Comparison of ENCODE assay signal across 23 cellular contexts in the genomic region with DNA sequence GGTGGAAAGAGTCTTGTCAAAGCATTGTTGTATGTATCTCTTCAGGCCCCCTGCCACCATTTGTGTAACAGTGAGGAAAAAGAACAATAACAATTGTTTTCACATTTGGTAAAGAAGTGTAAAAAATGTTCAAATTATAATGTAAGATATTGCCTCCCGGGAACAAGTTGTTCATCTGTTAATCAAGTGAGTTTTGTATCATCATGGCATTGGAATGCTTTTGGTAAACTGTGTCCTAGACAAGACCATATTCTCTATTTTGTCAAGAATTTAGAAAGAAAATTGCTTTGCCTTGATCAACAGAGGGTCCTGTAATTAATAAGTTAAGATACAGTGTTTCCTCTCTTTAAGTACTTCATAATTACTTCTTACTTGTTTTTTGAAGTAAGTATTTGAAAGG.
"Had no signal": no experiment of that assay in that cellular context is flagged by ENCODE, and none has a peak within 500 bp of the region (broad histone marks: within the 10 kb centered on the region; RNA-seq: fewer than 3 reads in every experiment).

No MANE protein-coding gene starts in this region.

- H3K4me3 Mint-ChIP-seq: activated CD4-positive, alpha-beta T cell treated with anti-CD3 and anti-CD28 coated beads, Interleukin-2, amount 10 ng/mL, durations not matched to agents 24 days and 14 days; activated CD8-positive, alpha-beta T cell treated with anti-CD3 and anti-CD28 coated beads for 36 hours; activated naive CD8-positive, alpha-beta T cell treated with anti-CD3 and anti-CD28 coated beads, Interleukin-2, amount 10 ng/mL, durations not matched to agents 7 days and 5 days; activated T-cell treated with anti-CD3 and anti-CD28 coated beads, Interleukin-2, amount 50 U/mL, for 24 hours; natural killer cell; stimulated activated effector memory CD8-positive, alpha-beta T cell treated with anti-CD3 and anti-CD28 coated beads, Interleukin-12 subunit alpha, Interleukin-12 subunit beta, amount 100 ng/mL, for 72 hours had no signal

- H3K36me3 ChIP-seq: cardiac muscle cell, esophagus squamous epithelium, lower lobe of right lung, stomach, vagina had no signal

- H3K27me3 ChIP-seq: cardiac muscle cell, esophagus squamous epithelium, stomach, vagina had no signal

- H3K9me3 Mint-ChIP-seq: activated CD8-positive, alpha-beta T cell treated with anti-CD3 and anti-CD28 coated beads for 36 hours; activated naive CD8-positive, alpha-beta T cell treated with anti-CD3 and anti-CD28 coated beads, Interleukin-2, amount 10 ng/mL, durations not matched to agents 7 days and 5 days; activated T-cell treated with anti-CD3 and anti-CD28 coated beads, Interleukin-2, amount 50 U/mL, for 24 hours; activated T-helper 2 cell treated with anti-CD3 and anti-CD28 coated beads, Interferon-gamma antibody, Interleukin-2, Interleukin-4, amounts not matched to agents 10 μg/mL and 5 μg/mL and 100 μg/mL, durations not matched to agents 14 hours and 24 hours and 36 hours; natural killer cell; stimulated activated effector memory CD8-positive, alpha-beta T cell treated with anti-CD3 and anti-CD28 coated beads, Interleukin-12 subunit alpha, Interleukin-12 subunit beta, amount 100 ng/mL, for 72 hours had no signal

- H3K4me1 ChIP-seq: esophagus squamous epithelium, lower lobe of right lung, stomach, vagina had no signal

- H3K4me1 Mint-ChIP-seq: activated CD4-positive, alpha-beta T cell treated with anti-CD3 and anti-CD28 coated beads, Interleukin-2, amount 10 ng/mL, durations not matched to agents 24 days and 14 days; activated naive CD8-positive, alpha-beta T cell treated with anti-CD3 and anti-CD28 coated beads, Interleukin-2, amount 10 ng/mL, durations not matched to agents 7 days and 5 days; natural killer cell; stimulated activated effector memory CD8-positive, alpha-beta T cell treated with anti-CD3 and anti-CD28 coated beads, Interleukin-12 subunit alpha, Interleukin-12 subunit beta, amount 100 ng/mL, for 72 hours had no signal

- H3K9me3 ChIP-seq: esophagus squamous epithelium, lower lobe of right lung, stomach, vagina had no signal

- DNase-seq: activated CD4-positive, alpha-beta T cell treated with anti-CD3 and anti-CD28 coated beads, Interleukin-2, amount 10 ng/mL, durations not matched to agents 24 days and 14 days; activated CD8-positive, alpha-beta T cell treated with anti-CD3 and anti-CD28 coated beads for 36 hours; activated naive CD4-positive, alpha-beta T cell treated with Interleukin-2 at 50 U/mL for 16 hours; activated naive CD8-positive, alpha-beta T cell treated with anti-CD3 and anti-CD28 coated beads, Interleukin-2, amount 10 ng/mL, durations not matched to agents 7 days and 5 days; activated T-cell treated with anti-CD3 and anti-CD28 coated beads, Interleukin-2, amount 50 U/mL, for 24 hours; dermis blood vessel endothelial cell; effector memory CD4-positive, alpha-beta T cell; esophagus squamous epithelium; islet precursor cell; left colon; lower lobe of right lung; natural killer cell; nucleus accumbens; stimulated activated CD4-positive, alpha-beta T cell treated with anti-CD3 and anti-CD28 coated beads, Interleukin-4, amount 100 ng/mL, for 24 hours; stomach; T-helper 1 cell; T-helper 9 cell had no signal

- H3K27ac Mint-ChIP-seq: activated CD4-positive, alpha-beta T cell treated with anti-CD3 and anti-CD28 coated beads, Interleukin-2, amount 10 ng/mL, durations not matched to agents 24 days and 14 days; activated CD8-positive, alpha-beta T cell treated with anti-CD3 and anti-CD28 coated beads for 36 hours; activated naive CD8-positive, alpha-beta T cell treated with anti-CD3 and anti-CD28 coated beads, Interleukin-2, amount 10 ng/mL, durations not matched to agents 7 days and 5 days; activated T-cell treated with anti-CD3 and anti-CD28 coated beads, Interleukin-2, amount 50 U/mL, for 24 hours; activated T-helper 2 cell treated with anti-CD3 and anti-CD28 coated beads, Interferon-gamma antibody, Interleukin-2, Interleukin-4, amounts not matched to agents 10 μg/mL and 5 μg/mL and 100 μg/mL, durations not matched to agents 14 hours and 24 hours and 36 hours; natural killer cell; stimulated activated effector memory CD8-positive, alpha-beta T cell treated with anti-CD3 and anti-CD28 coated beads, Interleukin-12 subunit alpha, Interleukin-12 subunit beta, amount 100 ng/mL, for 72 hours had no signal

- FAIRE-seq: endothelial cell of umbilical vein had no signal

- H3K27ac ChIP-seq: cardiac muscle cell, esophagus squamous epithelium, lower lobe of right lung, stomach, vagina had no signal

- H3K36me3 Mint-ChIP-seq: activated naive CD8-positive, alpha-beta T cell treated with anti-CD3 and anti-CD28 coated beads, Interleukin-2, amount 10 ng/mL, durations not matched to agents 7 days and 5 days; natural killer cell; stimulated activated effector memory CD8-positive, alpha-beta T cell treated with anti-CD3 and anti-CD28 coated beads, Interleukin-12 subunit alpha, Interleukin-12 subunit beta, amount 100 ng/mL, for 72 hours had no signal

- H3K4me3 ChIP-seq: cardiac muscle cell, esophagus squamous epithelium, lower lobe of right lung, stomach, vagina had no signal

- ATAC-seq: activated CD8-positive, alpha-beta T cell treated with anti-CD3 and anti-CD28 coated beads for 36 hours; left colon; lower lobe of right lung; natural killer cell; sciatic nerve had no signal
